Comparison of ENCODE assay signal across 17 cellular contexts in genomic region chr2:29615183-29615582, GRCh38.
"Had no signal": no experiment of that assay in that cellular context is flagged by ENCODE, and none has a peak within 500 bp of the region (broad histone marks: within the 10 kb centered on the region; RNA-seq: fewer than 3 reads in every experiment).

No MANE protein-coding gene starts in this region.

- H3K4me2 ChIP-seq: hepatocyte had no signal

- H3K27ac ChIP-seq: colonic mucosa, foreskin keratinocyte, hepatocyte, psoas muscle, right lobe of liver had no signal

- H3K4me1 ChIP-seq: colonic mucosa, foreskin keratinocyte, psoas muscle had no signal

- DNase-seq: colonic mucosa; dermis blood vessel endothelial cell; effector CD4-positive, alpha-beta T cell; endodermal cell; erythroblast; foreskin keratinocyte; left colon; mesendoderm; naive thymus-derived CD4-positive, alpha-beta T cell; nephron progenitor cell; psoas muscle; retina; right lobe of liver; stimulated activated CD4-positive, alpha-beta T cell treated with anti-CD3 and anti-CD28 coated beads, Interleukin-4, amount 100 ng/mL, for 4 hours; stimulated activated naive B cell treated with anti-CD40 and anti-IgM and Interleukin-4, amounts not matched to agents 10 μg/mL and 1 μg/mL and 100 μg/mL, for 72 hours; stimulated activated naive CD8-positive, alpha-beta T cell treated with anti-CD3 and anti-CD28 coated beads, Interleukin-15, amount 100 ng/mL, for 72 hours had no signal

- H3K27me3 ChIP-seq: colonic mucosa, hepatocyte, right lobe of liver had no signal

- H3K4me3 ChIP-seq: colonic mucosa, hepatocyte, psoas muscle, right lobe of liver had no signal

- H2AFZ ChIP-seq: hepatocyte had no signal

- H3K36me3 ChIP-seq: colonic mucosa, right lobe of liver had no signal

- H3K9me3 ChIP-seq: colonic mucosa, psoas muscle, right lobe of liver had no signal

- H3K79me2 ChIP-seq: hepatocyte had no signal
